8 cellular contexts compared by ENCODE assay signal in the genomic region with DNA sequence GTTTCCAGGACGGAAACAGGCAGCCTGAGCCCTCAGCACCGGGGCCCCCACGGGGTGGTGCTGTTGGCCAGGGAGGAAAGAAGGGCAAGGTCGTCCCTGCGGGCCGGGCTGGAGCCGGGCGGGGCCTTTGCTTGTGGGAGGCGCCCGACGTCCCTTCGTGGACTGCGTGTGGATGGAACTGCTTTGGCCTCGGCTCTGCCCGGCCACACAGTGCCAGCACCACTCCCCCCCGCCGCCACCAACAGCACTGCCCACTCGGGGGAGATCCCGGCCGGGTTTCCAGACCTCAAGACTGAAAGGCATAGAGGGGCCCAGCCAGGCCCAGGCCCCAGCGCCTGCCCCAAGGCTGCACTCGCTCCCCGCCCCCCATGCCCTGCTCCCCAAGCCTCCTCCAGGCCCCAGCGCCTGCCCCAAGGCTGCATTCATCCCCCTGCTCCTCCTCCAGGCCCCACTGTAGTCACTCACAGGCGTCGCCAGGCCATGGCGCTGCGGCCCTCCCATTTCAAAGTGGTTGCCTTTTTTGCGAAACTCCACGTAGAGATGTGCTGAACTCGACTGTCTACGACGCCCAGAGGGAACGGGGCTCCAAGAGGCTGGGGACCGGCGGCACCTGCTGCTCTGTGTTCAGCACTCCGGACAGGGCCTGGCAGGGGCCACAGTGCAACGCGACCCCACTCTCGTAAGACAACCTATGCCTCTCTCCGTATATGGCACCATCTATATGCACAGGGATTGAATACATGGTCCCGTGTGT. TPM values are rescaled to one million over a fixed set of nuclear protein-coding genes. Genes with fewer than 3 reads are reported as not detected.
DNase-seq lines count a peak whose midpoint lies in the region; ATAC-seq and TF ChIP-seq lines count a peak whose summit lies in the region.

No MANE protein-coding gene starts in this region.

- no peaks in the 10 kb centered on the region for H3K27me3 ChIP-seq in subcutaneous abdominal adipose tissue (ENCODE audit: control insufficient read depth in 5 of 5, insufficient read depth in 4 of 5, low read length in 5 of 5)

- H3K27ac Mint-ChIP-seq in natural killer cell treated with Interleukin-12 subunit alpha and Interleukin-12 subunit beta and Interleukin-15 and Interleukin-18, amount 100 ng/mL, for 72 hours = no peak overlapping the region

- H3K9me3 ChIP-seq in subcutaneous abdominal adipose tissue (ENCODE audit: control insufficient read depth in 5 of 5, low read length in 5 of 5) = peaks cover 0 to 3% (median 0%) of the 10 kb centered on the region in 5 donors

- H3K27me3 Mint-ChIP-seq in natural killer cell treated with Interleukin-12 subunit alpha and Interleukin-12 subunit beta and Interleukin-15 and Interleukin-18, amount 100 ng/mL, for 72 hours = no peaks in the 10 kb centered on the region

- ATAC-seq in HG02571 (IDR thresholded peaks at IDR 0.05; ENCODE audit: unreplicated experiment) (peak; percentile 60), GM21737 (IDR thresholded peaks at IDR 0.05; ENCODE audit: unreplicated experiment) (no peak)
- peak; percentile 72 to 92 for ATAC-seq in natural killer cell treated with Interleukin-12 subunit alpha and Interleukin-12 subunit beta and Interleukin-15 and Interleukin-18, amount 100 ng/mL, for 72 hours

- peaks cover 4 to 5% of the 10 kb centered on the region in 2 donors for H3K4me1 Mint-ChIP-seq in natural killer cell treated with Interleukin-12 subunit alpha and Interleukin-12 subunit beta and Interleukin-15 and Interleukin-18, amount 100 ng/mL, for 72 hours (ENCODE audit: low read depth in 2 of 2)

- H3K27ac ChIP-seq in subcutaneous abdominal adipose tissue (ENCODE audit: low read depth, low read length) = no peak overlapping the region

- DNase-seq in GM03348 (ENCODE audit: low spot score) (peak; percentile 93), NCI-H526 treated with DMSO at 0.1 percent for 48 hours (lab: John Stamatoyannopoulos, UW) (peak; percentile 65), activated T-cell treated with anti-CD3 and anti-CD28 coated beads for 24 hours (ENCODE audit: low read depth) (peak; percentile 40), fibroblast of pulmonary artery (ENCODE audit: low read depth) (peak; percentile 76)
- peak; percentile 78 for DNase-seq in natural killer cell treated with Interleukin-12 subunit alpha and Interleukin-12 subunit beta and Interleukin-15 and Interleukin-18, amount 100 ng/mL, for 72 hours (ENCODE audit: low spot score)

- H3K9ac ChIP-seq in subcutaneous abdominal adipose tissue (ENCODE audit: low read length in 5 of 5) = peak overlapping the region in 1 of 5 donors; percentile 35

- peaks cover 0 to 21% (median 11%) of the 10 kb centered on the region in 5 donors for H3K36me3 ChIP-seq in subcutaneous abdominal adipose tissue (ENCODE audit: control insufficient read depth in 5 of 5, insufficient read depth in 5 of 5, low read length in 5 of 5)

- peaks cover 7% of the 10 kb centered on the region for H3K36me3 Mint-ChIP-seq in natural killer cell treated with Interleukin-12 subunit alpha and Interleukin-12 subunit beta and Interleukin-15 and Interleukin-18, amount 100 ng/mL, for 72 hours

- peak; percentile 68 for TF ChIP-seq CTCF in fibroblast of pulmonary artery (IDR thresholded peaks at IDR 0.05; ENCODE audit: low read length, missing control alignments)

- peaks cover 0 to 39% (median 36%) of the 10 kb centered on the region in 5 donors for H3K4me1 ChIP-seq in subcutaneous abdominal adipose tissue (ENCODE audit: control insufficient read depth in 5 of 5, insufficient read depth in 5 of 5, low read length in 5 of 5)

- H3K4me3 ChIP-seq in fibroblast of pulmonary artery (replicated peaks; ENCODE audit: low read depth, low read length) = no peak overlapping the region
- peak overlapping the region in 4 of 5 donors; percentile 17 to 36 (median 22) for H3K4me3 ChIP-seq in subcutaneous abdominal adipose tissue (ENCODE audit: low read depth in 1 of 5, low read length in 5 of 5)

- no peaks in the 10 kb centered on the region for H3K9me3 Mint-ChIP-seq in natural killer cell treated with Interleukin-12 subunit alpha and Interleukin-12 subunit beta and Interleukin-15 and Interleukin-18, amount 100 ng/mL, for 72 hours

- H3K4me3 Mint-ChIP-seq in natural killer cell treated with Interleukin-12 subunit alpha and Interleukin-12 subunit beta and Interleukin-15 and Interleukin-18, amount 100 ng/mL, for 72 hours = no peak overlapping the region

RNA-seq across cellular contexts. Expression of a gene that starts 22.5 kb away (rescaled TPM):
- 1 to 10 TPM in 1 of 2 donors, under 1 TPM in 1; 0.64 to 1.4 TPM for total RNA-seq in natural killer cell treated with Interleukin-12 subunit alpha and Interleukin-12 subunit beta and Interleukin-15 and Interleukin-18, amount 100 ng/mL, for 72 hours

Comparison
In these comparisons a context has a peak if more than half of its experiments do, and no peak if none do; other contexts are left out.
1. DNase-seq: peak in every context shown above with its lines; median percentile 93 in GM03348; 78 in natural killer cell treated with Interleukin-12 subunit alpha and Interleukin-12 subunit beta and Interleukin-15 and Interleukin-18, amount 100 ng/mL, for 72 hours; 76 in fibroblast of pulmonary artery; 65 in NCI-H526 treated with DMSO at 0.1 percent for 48 hours; 40 in activated T-cell treated with anti-CD3 and anti-CD28 coated beads for 24 hours.